ENCODE assay signal across 8 cellular contexts in genomic region chr12:108731105-108731865, GRCh38. TPM values are rescaled to one million over a fixed set of nuclear protein-coding genes. Genes with fewer than 3 reads are reported as not detected.
DNase-seq lines count a peak whose midpoint lies in the region; ATAC-seq, FAIRE-seq and TF ChIP-seq lines count a peak whose summit lies in the region.

Gene CORO1C, minus strand, starts transcription at chr12:108731518. Its CDS starts 30,200 bp downstream, at chr12:108701318.

- ATAC-seq in HG02840 (IDR thresholded peaks at IDR 0.05; ENCODE audit: low FRiP score, unreplicated experiment), result peak; percentile 68

- DNase-seq in GM12892 (ENCODE audit: insufficient read length) (peak; percentile 87), NCI-H1436 (lab: John Stamatoyannopoulos, UW) (peak; percentile 96), amniotic stem cell (lab: John Stamatoyannopoulos, UW) (peak; percentile 91), left ventricle myocardium inferior (peak; percentile 98), prostate gland (ENCODE audit: low spot score) (peak; percentile 93)

- peak; percentile 84 for TF ChIP-seq POLR2A in GM12892 (IDR thresholded peaks at IDR 0.05; ENCODE audit: low read depth, low read length)
- TF ChIP-seq POLR2A in prostate gland (IDR thresholded peaks at IDR 0.05), result peak; percentile 96

- H3K36me3 ChIP-seq in left ventricle myocardium inferior, result no peaks in the 10 kb centered on the region
- H3K36me3 ChIP-seq in prostate gland, result no peaks in the 10 kb centered on the region
- no peaks in the 10 kb centered on the region for H3K36me3 ChIP-seq in urinary bladder (ENCODE audit: insufficient read depth)

- intact Hi-C loops in T-helper 1 cell treated with Interleukin-12 subunit alpha and Interleukin-12 subunit beta and Interleukin-4 antibody, amounts not matched to agents 30 ng/mL and 1 ng/mL, for 36 hours (cut with micrococcal nuclease), result loop anchor here (1.0 to 5.0 kb wide), 10 partner anchors 40 to 1551 kb away; partner anchors contain the start of genes ALKBH2, ATP2A2 and PWP1
- intact Hi-C loops in left ventricle myocardium inferior (cut with micrococcal nuclease), result loop anchor here (10.0 kb wide), 1 partner anchor 66 kb away; no protein-coding TSS in a partner anchor
- intact Hi-C loops in prostate gland (cut with DNase I), result loop anchor here (1.0 to 5.0 kb wide), 6 partner anchors 40 to 164 kb away; partner anchors contain the start of gene SSH1

- H3K27ac ChIP-seq in left ventricle myocardium inferior (replicated peaks) (peak within 1 kb of the TSS; percentile 97), prostate gland (peak within 1 kb of the TSS; percentile 90 to 95), urinary bladder (ENCODE audit: low read depth) (peak within 1 kb of the TSS; percentile 92)

- WGBS in prostate gland, result 1% methylated on average over 60 of the region's 85 CpGs
- under 1% methylated on average over 85 of the region's 85 CpGs for WGBS in urinary bladder

- H3K4me3 ChIP-seq in left ventricle myocardium inferior (peak within 1 kb of the TSS; percentile 90), prostate gland (peak within 1 kb of the TSS; percentile 94), urinary bladder (ENCODE audit: low read depth, low read length) (peak within 1 kb of the TSS; percentile 85)

- FAIRE-seq in GM12892 (lab: Jason Lieb, UNC), result peak; percentile 99

- H3K9me3 ChIP-seq in left ventricle myocardium inferior (replicated peaks) (no peaks in the 10 kb centered on the region), prostate gland (no peaks in the 10 kb centered on the region)

- H3K4me1 ChIP-seq in left ventricle myocardium inferior, result peaks cover 58% of the 10 kb centered on the region
- no peaks in the 10 kb centered on the region for H3K4me1 ChIP-seq in prostate gland (replicated peaks)
- H3K4me1 ChIP-seq in urinary bladder (ENCODE audit: insufficient read depth), result no peaks in the 10 kb centered on the region

- H3K27me3 ChIP-seq in left ventricle myocardium inferior (ENCODE audit: low read depth) (no peaks in the 10 kb centered on the region), prostate gland (replicated peaks; ENCODE audit: insufficient read depth) (no peaks in the 10 kb centered on the region)

- peak; percentile 93 for TF ChIP-seq CTCF in left ventricle myocardium inferior (IDR thresholded peaks at IDR 0.05; ENCODE audit: borderline replicate concordance)
- peak; percentile 76 to 97 (median 88) for TF ChIP-seq CTCF in prostate gland (IDR thresholded peaks at IDR 0.05)

RNA-seq across cellular contexts. Expression of gene CORO1C, which starts in this region (rescaled TPM):
- polyA plus RNA-seq in GM12892 (2012; ENCODE audit: missing spikeins), result 107 TPM
- total RNA-seq in T-helper 1 cell treated with Interleukin-12 subunit alpha and Interleukin-12 subunit beta and Interleukin-4 antibody, amounts not matched to agents 30 ng/mL and 1 ng/mL, for 36 hours, result 35.4 and 43.8 TPM in 2 replicates
- 59.6 TPM for total RNA-seq in left ventricle myocardium inferior
- 100 to 1,000 TPM in 1 of 2 donors, 10 to 100 TPM in 1; 34.9 to 105 TPM for total RNA-seq in prostate gland
- total RNA-seq in urinary bladder, result 213 TPM
- 149 TPM for polyA plus RNA-seq in urinary bladder

Comparison
In these comparisons a context has a peak if more than half of its experiments do, and no peak if none do; other contexts are left out.
1. Peak in every context shown above with its lines: DNase-seq, ATAC-seq, H3K4me3 ChIP-seq and H3K27ac ChIP-seq.